8 cellular contexts compared by ENCODE assay signal in the genomic region with DNA sequence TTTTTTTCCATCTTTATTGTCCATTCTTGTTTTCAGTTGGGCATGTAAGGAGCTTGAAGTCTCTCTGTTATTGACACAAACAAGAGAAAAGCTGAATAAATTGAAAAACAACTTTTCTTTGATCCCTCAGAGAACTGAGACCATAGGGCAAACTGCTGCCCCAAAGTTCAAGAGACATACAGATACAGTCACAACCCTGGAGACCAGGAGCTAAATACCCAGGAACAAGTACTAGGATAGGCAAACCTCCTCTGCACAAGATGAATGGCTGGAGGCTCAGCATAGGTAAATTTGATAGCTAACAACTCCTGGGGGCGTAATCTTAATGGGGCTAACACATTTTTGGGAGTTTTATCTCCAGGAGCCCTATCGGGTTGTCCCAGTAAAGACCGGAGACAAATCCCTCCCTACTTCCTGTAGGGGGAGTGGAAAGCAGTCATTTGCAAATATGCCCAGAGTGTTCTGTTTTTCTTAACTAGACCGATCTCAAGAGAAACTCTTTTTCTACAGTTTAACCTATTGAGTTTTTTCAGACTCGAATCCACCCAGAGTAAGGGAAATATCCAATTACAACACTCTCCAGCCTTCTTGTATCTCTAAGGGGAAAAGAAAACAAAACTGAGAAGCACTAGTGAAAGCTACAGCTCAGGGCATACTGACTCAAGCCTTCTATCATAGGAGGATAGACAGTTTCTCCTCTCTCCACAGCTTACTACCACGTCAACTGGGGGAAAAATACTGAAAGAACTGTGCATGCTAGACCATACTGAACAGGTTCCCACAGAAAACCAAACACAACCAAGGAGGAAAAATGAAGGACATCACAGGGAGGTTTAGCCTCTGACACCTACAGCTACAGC. TPM values are rescaled to one million over a fixed set of nuclear protein-coding genes. Genes with fewer than 3 reads are reported as not detected.
DNase-seq lines count a peak whose midpoint lies in the region; ATAC-seq, FAIRE-seq and TF ChIP-seq lines count a peak whose summit lies in the region.

No MANE protein-coding gene starts in this region.

- FAIRE-seq in urothelium cell line (lab: Jason Lieb, UNC) = no peak

- in situ Hi-C loops in GM13976 (cut with MboI; ENCODE audit: low sequenced_read_pairs, unreplicated experiment) = no loop called here

- H3K36me3 ChIP-seq in SJCRH30 (no peaks in the 10 kb centered on the region), gastroesophageal sphincter (no peaks in the 10 kb centered on the region)

- H3K4me1 ChIP-seq in SJCRH30 = no peaks in the 10 kb centered on the region
- H3K4me1 ChIP-seq in gastroesophageal sphincter = no peaks in the 10 kb centered on the region

- 37 to 54% methylated on average over 5 to 6 of the region's 6 CpGs for WGBS in gastroesophageal sphincter (ENCODE audit: low coverage in 1 of 2), 2 donors

- no peak for TF ChIP-seq CTCF in gastroesophageal sphincter (IDR thresholded peaks at IDR 0.05)
- no peak for TF ChIP-seq CTCF in GM13976 (IDR thresholded peaks at IDR 0.05; ENCODE audit: borderline replicate concordance, control extremely low read depth, extremely low read depth, insufficient read depth, missing control alignments)

- TF ChIP-seq EP300 in gastroesophageal sphincter (IDR thresholded peaks at IDR 0.05) = no peak

- no peak for TF ChIP-seq POLR2A in gastroesophageal sphincter (IDR thresholded peaks at IDR 0.05)

- ATAC-seq in GM18868 (IDR thresholded peaks at IDR 0.05; ENCODE audit: unreplicated experiment) (peak; percentile 84), HG02678 (IDR thresholded peaks at IDR 0.05; ENCODE audit: unreplicated experiment) (peak; percentile 88), gastroesophageal sphincter (no peak)

- H3K27me3 ChIP-seq in SJCRH30 (no peaks in the 10 kb centered on the region), gastroesophageal sphincter (no peaks in the 10 kb centered on the region)

- H3K27ac ChIP-seq in SJCRH30 (no peak overlapping the region), gastroesophageal sphincter (no peak overlapping the region)

- H3K9me3 ChIP-seq in SJCRH30 (replicated peaks) (no peaks in the 10 kb centered on the region), gastroesophageal sphincter (no peaks in the 10 kb centered on the region)

- DNase-seq in SJCRH30 (peak in 1 of 2 experiments; percentile 17), kidney glomerular epithelial cell (lab: John Stamatoyannopoulos, UW) (peak; percentile 1), urothelium cell line (ENCODE audit: low spot score) (no peak), GM13976 (ENCODE audit: low spot score) (no peak), NOMO-1 treated with dmso at 0.1 percent for 144 hours (lab: John Stamatoyannopoulos, UW; ENCODE audit: unreplicated experiment) (no peak)

- H3K4me3 ChIP-seq in SJCRH30 (peak overlapping the region; percentile 37), gastroesophageal sphincter (no peak overlapping the region)

RNA-seq across cellular contexts. Expression of gene MAGEA8, which starts 23.1 kb away (rescaled TPM):
- not detected in 2 replicates for total RNA-seq in SJCRH30 (2014; rRNA removed; shearing (Covaris generic))
- total RNA-seq in gastroesophageal sphincter = not detected

RNA-seq across cellular contexts. Expression of gene HSFX4, which starts 25.3 kb away (rescaled TPM):
- not detected in 2 replicates for total RNA-seq in SJCRH30 (2014; rRNA removed; shearing (Covaris generic))
- total RNA-seq in gastroesophageal sphincter = not detected

RNA-seq across cellular contexts. Expression of gene EOLA2, which starts 34.2 kb away (rescaled TPM):
- 19.3 and 27.0 TPM in 2 replicates for total RNA-seq in SJCRH30 (2014; rRNA removed; shearing (Covaris generic))
- total RNA-seq in gastroesophageal sphincter = 10 to 100 TPM; 14.8 to 21.0 (median 17.5) TPM
